Comparison of ENCODE assay signal across 1 cellular context in the genomic region with DNA sequence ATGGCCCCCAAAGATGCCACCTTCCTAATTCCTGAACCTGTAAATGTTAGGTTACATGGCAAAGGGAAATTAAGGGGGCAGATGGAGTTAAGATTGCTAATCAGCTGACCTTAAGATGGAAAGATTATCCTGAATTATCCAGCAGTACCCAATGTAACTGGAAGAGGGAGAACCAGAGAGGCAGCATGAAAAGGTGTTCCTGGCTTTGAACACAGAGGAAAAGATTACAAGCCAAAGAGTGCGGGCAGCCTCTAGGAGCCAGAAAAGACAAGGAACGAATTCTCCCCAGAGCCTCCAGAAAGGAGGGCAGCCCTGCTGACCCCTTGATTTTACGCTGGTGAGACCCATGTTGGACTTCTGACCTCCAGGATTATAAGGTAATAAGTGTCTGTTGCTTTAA.
TF ChIP-seq lines count a peak whose summit lies in the region.

No MANE protein-coding gene starts in this region.

TF ChIP-seq in HepG2, 621 proteins besides CTCF, POLR2A, EP300 and RAD21:
- TF ChIP-seq ZNF17 (CRISPR knock-in tag; IDR thresholded peaks at IDR 0.05) = no peak
- TF ChIP-seq SMC3 (IDR thresholded peaks at IDR 0.05; ENCODE audit: low read length) = peak; percentile 16; the same call in 1 of the 2 replicates
